In the genomic region with DNA sequence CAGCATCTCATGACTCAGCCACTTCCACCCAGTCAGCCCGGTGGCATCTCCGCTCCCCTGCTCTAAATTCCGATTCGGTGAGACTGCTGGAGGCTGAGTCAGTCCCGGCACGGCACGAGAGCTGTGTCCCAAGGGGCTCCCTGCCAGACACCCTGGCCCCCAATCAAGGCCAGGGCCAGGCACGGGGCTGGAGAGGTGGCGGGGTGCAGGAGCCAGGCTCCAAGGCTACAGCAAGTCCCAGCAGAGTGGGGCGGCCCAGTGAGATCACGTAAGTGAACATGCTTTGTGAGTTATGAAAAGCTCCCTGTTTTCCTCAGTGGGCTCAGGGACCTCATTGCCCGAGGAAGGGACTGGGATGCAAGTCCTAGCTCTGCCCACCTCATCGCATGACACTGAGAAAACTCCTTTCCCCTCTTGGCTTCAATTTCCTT, we compare ENCODE assay signal across 1 cellular context.
A peak's percentile ranks its signal among the peaks of the same experiment; 100 is the strongest.
TF ChIP-seq lines count a peak whose summit lies in the region.

No MANE protein-coding gene starts in this region.

TF ChIP-seq in HepG2, 621 proteins besides CTCF, POLR2A, EP300 and RAD21 (continues in another document):
- TF ChIP-seq AGO1 (IDR thresholded peaks at IDR 0.05; ENCODE audit: low read depth, low read length, poor library complexity, severe bottlenecking) (peak; percentile 87), ZNF331 (CRISPR knock-in tag; IDR thresholded peaks at IDR 0.05) (no peak), JUND (CRISPR knock-in tag; IDR thresholded peaks at IDR 0.05) (no peak), SRF (IDR thresholded peaks at IDR 0.05; ENCODE audit: low read depth, low read length) (no peak), ZEB1 (IDR thresholded peaks at IDR 0.05; ENCODE audit: insufficient replicate concordance, low read depth) (no peak), ZFAT (CRISPR knock-in tag; conservative IDR thresholded peaks at IDR 0.05) (no peak), SUZ12 (IDR thresholded peaks at IDR 0.05; ENCODE audit: low read depth, low read length) (no peak), TEAD3 (CRISPR knock-in tag; optimal IDR thresholded peaks at IDR 0.05; ENCODE audit: borderline replicate concordance) (peak; percentile 76), KDM5A (IDR thresholded peaks at IDR 0.05; ENCODE audit: borderline replicate concordance, low read length) (no peak), ZNF766 (CRISPR knock-in tag; IDR thresholded peaks at IDR 0.05; ENCODE audit: borderline replicate concordance) (no peak), ZNF350 (CRISPR knock-in tag; IDR thresholded peaks at IDR 0.05; ENCODE audit: borderline replicate concordance, low read depth) (0 out of 2 replicates have a peak, but pooled peaks have one; percentile 28), NFE2L2 (IDR thresholded peaks at IDR 0.05; ENCODE audit: low read length) (peak; percentile 59), MAFK (conservative IDR thresholded peaks at IDR 0.05 in 1 of 2, IDR thresholded peaks at IDR 0.05 in 1 of 2; ENCODE audit: low read length in 2 of 2) (peak; percentile 37 to 60; a peak in 2 of 4 replicates), ZNF263 (CRISPR knock-in tag; IDR thresholded peaks at IDR 0.05) (no peak; the same call in 1 of the 2 replicates), ZNF816 (CRISPR knock-in tag; IDR thresholded peaks at IDR 0.05; ENCODE audit: borderline replicate concordance) (no peak), ZNF468 (CRISPR knock-in tag; IDR thresholded peaks at IDR 0.05) (no peak), MTA1 (CRISPR knock-in tag; IDR thresholded peaks at IDR 0.05; ENCODE audit: borderline replicate concordance) (no peak), EZH2 (conservative IDR thresholded peaks at IDR 0.05; ENCODE audit: low read depth, low read length) (no peak), ZNF33B (CRISPR knock-in tag; IDR thresholded peaks at IDR 0.05) (no peak), ZNF530 (CRISPR knock-in tag; IDR thresholded peaks at IDR 0.05; ENCODE audit: low read depth) (no peak), ZFYVE20 (CRISPR knock-in tag; IDR thresholded peaks at IDR 0.05; ENCODE audit: borderline replicate concordance, low read depth) (no peak), ZFP36L1 (CRISPR knock-in tag; IDR thresholded peaks at IDR 0.05) (no peak), KDM2A (CRISPR knock-in tag; IDR thresholded peaks at IDR 0.05; ENCODE audit: borderline replicate concordance, low read depth) (peak; percentile 83), NR2F6 (IDR thresholded peaks at IDR 0.05) (no peak), NR2F6 (CRISPR knock-in tag; IDR thresholded peaks at IDR 0.05) (no peak), PRPF4 (IDR thresholded peaks at IDR 0.05; ENCODE audit: low read depth, low read length, poor library complexity, severe bottlenecking) (no peak), MTA3 (CRISPR knock-in tag; IDR thresholded peaks at IDR 0.05) (no peak), RFX1 (IDR thresholded peaks at IDR 0.05) (no peak), SRY (CRISPR knock-in tag; IDR thresholded peaks at IDR 0.05) (no peak), MTF2 (CRISPR knock-in tag; IDR thresholded peaks at IDR 0.05; ENCODE audit: borderline replicate concordance) (no peak), PAWR (CRISPR knock-in tag; IDR thresholded peaks at IDR 0.05; ENCODE audit: borderline replicate concordance) (no peak), THAP11 (CRISPR knock-in tag; IDR thresholded peaks at IDR 0.05) (no peak), EED (CRISPR knock-in tag; IDR thresholded peaks at IDR 0.05) (no peak), ZNF3 (CRISPR knock-in tag; IDR thresholded peaks at IDR 0.05) (no peak), GABPB1 (CRISPR knock-in tag; IDR thresholded peaks at IDR 0.05) (no peak; the same call in 1 of the 2 replicates), HHEX (CRISPR knock-in tag; IDR thresholded peaks at IDR 0.05) (no peak)
- TF ChIP-seq, protein P1, sequence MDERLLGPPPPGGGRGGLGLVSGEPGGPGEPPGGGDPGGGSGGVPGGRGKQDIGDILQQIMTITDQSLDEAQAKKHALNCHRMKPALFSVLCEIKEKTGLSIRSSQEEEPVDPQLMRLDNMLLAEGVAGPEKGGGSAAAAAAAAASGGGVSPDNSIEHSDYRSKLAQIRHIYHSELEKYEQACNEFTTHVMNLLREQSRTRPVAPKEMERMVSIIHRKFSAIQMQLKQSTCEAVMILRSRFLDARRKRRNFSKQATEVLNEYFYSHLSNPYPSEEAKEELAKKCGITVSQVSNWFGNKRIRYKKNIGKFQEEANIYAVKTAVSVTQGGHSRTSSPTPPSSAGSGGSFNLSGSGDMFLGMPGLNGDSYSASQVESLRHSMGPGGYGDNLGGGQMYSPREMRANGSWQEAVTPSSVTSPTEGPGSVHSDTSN (CRISPR knock-in tag; IDR thresholded peaks at IDR 0.05) = no peak
- TF ChIP-seq, protein P2, sequence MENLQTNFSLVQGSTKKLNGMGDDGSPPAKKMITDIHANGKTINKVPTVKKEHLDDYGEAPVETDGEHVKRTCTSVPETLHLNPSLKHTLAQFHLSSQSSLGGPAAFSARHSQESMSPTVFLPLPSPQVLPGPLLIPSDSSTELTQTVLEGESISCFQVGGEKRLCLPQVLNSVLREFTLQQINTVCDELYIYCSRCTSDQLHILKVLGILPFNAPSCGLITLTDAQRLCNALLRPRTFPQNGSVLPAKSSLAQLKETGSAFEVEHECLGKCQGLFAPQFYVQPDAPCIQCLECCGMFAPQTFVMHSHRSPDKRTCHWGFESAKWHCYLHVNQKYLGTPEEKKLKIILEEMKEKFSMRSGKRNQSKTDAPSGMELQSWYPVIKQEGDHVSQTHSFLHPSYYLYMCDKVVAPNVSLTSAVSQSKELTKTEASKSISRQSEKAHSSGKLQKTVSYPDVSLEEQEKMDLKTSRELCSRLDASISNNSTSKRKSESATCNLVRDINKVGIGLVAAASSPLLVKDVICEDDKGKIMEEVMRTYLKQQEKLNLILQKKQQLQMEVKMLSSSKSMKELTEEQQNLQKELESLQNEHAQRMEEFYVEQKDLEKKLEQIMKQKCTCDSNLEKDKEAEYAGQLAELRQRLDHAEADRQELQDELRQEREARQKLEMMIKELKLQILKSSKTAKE (CRISPR knock-in tag; IDR thresholded peaks at IDR 0.05; ENCODE audit: borderline replicate concordance) = no peak
- TF ChIP-seq, protein P3, sequence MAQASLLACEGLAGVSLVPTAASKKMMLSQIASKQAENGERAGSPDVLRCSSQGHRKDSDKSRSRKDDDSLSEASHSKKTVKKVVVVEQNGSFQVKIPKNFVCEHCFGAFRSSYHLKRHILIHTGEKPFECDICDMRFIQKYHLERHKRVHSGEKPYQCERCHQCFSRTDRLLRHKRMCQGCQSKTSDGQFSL (CRISPR knock-in tag; IDR thresholded peaks at IDR 0.05) = no peak
- TF ChIP-seq, protein P4, sequence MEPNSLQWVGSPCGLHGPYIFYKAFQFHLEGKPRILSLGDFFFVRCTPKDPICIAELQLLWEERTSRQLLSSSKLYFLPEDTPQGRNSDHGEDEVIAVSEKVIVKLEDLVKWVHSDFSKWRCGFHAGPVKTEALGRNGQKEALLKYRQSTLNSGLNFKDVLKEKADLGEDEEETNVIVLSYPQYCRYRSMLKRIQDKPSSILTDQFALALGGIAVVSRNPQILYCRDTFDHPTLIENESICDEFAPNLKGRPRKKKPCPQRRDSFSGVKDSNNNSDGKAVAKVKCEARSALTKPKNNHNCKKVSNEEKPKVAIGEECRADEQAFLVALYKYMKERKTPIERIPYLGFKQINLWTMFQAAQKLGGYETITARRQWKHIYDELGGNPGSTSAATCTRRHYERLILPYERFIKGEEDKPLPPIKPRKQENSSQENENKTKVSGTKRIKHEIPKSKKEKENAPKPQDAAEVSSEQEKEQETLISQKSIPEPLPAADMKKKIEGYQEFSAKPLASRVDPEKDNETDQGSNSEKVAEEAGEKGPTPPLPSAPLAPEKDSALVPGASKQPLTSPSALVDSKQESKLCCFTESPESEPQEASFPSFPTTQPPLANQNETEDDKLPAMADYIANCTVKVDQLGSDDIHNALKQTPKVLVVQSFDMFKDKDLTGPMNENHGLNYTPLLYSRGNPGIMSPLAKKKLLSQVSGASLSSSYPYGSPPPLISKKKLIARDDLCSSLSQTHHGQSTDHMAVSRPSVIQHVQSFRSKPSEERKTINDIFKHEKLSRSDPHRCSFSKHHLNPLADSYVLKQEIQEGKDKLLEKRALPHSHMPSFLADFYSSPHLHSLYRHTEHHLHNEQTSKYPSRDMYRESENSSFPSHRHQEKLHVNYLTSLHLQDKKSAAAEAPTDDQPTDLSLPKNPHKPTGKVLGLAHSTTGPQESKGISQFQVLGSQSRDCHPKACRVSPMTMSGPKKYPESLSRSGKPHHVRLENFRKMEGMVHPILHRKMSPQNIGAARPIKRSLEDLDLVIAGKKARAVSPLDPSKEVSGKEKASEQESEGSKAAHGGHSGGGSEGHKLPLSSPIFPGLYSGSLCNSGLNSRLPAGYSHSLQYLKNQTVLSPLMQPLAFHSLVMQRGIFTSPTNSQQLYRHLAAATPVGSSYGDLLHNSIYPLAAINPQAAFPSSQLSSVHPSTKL (CRISPR knock-in tag; IDR thresholded peaks at IDR 0.05) = peak; percentile 60
- TF ChIP-seq, protein P5, sequence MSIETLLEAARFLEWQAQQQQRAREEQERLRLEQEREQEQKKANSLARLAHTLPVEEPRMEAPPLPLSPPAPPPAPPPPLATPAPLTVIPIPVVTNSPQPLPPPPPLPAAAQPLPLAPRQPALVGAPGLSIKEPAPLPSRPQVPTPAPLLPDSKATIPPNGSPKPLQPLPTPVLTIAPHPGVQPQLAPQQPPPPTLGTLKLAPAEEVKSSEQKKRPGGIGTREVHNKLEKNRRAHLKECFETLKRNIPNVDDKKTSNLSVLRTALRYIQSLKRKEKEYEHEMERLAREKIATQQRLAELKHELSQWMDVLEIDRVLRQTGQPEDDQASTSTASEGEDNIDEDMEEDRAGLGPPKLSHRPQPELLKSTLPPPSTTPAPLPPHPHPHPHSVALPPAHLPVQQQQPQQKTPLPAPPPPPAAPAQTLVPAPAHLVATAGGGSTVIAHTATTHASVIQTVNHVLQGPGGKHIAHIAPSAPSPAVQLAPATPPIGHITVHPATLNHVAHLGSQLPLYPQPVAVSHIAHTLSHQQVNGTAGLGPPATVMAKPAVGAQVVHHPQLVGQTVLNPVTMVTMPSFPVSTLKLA (IDR thresholded peaks at IDR 0.05) = no peak
- TF ChIP-seq, protein P6, sequence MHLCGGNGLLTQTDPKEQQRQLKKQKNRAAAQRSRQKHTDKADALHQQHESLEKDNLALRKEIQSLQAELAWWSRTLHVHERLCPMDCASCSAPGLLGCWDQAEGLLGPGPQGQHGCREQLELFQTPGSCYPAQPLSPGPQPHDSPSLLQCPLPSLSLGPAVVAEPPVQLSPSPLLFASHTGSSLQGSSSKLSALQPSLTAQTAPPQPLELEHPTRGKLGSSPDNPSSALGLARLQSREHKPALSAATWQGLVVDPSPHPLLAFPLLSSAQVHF (CRISPR knock-in tag; IDR thresholded peaks at IDR 0.05) = no peak
- TF ChIP-seq, protein P7, sequence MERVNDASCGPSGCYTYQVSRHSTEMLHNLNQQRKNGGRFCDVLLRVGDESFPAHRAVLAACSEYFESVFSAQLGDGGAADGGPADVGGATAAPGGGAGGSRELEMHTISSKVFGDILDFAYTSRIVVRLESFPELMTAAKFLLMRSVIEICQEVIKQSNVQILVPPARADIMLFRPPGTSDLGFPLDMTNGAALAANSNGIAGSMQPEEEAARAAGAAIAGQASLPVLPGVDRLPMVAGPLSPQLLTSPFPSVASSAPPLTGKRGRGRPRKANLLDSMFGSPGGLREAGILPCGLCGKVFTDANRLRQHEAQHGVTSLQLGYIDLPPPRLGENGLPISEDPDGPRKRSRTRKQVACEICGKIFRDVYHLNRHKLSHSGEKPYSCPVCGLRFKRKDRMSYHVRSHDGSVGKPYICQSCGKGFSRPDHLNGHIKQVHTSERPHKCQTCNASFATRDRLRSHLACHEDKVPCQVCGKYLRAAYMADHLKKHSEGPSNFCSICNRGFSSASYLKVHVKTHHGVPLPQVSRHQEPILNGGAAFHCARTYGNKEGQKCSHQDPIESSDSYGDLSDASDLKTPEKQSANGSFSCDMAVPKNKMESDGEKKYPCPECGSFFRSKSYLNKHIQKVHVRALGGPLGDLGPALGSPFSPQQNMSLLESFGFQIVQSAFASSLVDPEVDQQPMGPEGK (CRISPR knock-in tag; IDR thresholded peaks at IDR 0.05) = no peak
- TF ChIP-seq, protein P8, sequence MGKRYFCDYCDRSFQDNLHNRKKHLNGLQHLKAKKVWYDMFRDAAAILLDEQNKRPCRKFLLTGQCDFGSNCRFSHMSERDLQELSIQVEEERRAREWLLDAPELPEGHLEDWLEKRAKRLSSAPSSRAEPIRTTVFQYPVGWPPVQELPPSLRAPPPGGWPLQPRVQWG (CRISPR knock-in tag; IDR thresholded peaks at IDR 0.05; ENCODE audit: borderline replicate concordance, low read depth) = no peak
- TF ChIP-seq, protein P9, sequence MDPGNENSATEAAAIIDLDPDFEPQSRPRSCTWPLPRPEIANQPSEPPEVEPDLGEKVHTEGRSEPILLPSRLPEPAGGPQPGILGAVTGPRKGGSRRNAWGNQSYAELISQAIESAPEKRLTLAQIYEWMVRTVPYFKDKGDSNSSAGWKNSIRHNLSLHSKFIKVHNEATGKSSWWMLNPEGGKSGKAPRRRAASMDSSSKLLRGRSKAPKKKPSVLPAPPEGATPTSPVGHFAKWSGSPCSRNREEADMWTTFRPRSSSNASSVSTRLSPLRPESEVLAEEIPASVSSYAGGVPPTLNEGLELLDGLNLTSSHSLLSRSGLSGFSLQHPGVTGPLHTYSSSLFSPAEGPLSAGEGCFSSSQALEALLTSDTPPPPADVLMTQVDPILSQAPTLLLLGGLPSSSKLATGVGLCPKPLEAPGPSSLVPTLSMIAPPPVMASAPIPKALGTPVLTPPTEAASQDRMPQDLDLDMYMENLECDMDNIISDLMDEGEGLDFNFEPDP (CRISPR knock-in tag; conservative IDR thresholded peaks at IDR 0.05) = no peak
- TF ChIP-seq, protein P10, sequence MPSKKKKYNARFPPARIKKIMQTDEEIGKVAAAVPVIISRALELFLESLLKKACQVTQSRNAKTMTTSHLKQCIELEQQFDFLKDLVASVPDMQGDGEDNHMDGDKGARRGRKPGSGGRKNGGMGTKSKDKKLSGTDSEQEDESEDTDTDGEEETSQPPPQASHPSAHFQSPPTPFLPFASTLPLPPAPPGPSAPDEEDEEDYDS (CRISPR knock-in tag; IDR thresholded peaks at IDR 0.05) = no peak
- TF ChIP-seq, protein P11, sequence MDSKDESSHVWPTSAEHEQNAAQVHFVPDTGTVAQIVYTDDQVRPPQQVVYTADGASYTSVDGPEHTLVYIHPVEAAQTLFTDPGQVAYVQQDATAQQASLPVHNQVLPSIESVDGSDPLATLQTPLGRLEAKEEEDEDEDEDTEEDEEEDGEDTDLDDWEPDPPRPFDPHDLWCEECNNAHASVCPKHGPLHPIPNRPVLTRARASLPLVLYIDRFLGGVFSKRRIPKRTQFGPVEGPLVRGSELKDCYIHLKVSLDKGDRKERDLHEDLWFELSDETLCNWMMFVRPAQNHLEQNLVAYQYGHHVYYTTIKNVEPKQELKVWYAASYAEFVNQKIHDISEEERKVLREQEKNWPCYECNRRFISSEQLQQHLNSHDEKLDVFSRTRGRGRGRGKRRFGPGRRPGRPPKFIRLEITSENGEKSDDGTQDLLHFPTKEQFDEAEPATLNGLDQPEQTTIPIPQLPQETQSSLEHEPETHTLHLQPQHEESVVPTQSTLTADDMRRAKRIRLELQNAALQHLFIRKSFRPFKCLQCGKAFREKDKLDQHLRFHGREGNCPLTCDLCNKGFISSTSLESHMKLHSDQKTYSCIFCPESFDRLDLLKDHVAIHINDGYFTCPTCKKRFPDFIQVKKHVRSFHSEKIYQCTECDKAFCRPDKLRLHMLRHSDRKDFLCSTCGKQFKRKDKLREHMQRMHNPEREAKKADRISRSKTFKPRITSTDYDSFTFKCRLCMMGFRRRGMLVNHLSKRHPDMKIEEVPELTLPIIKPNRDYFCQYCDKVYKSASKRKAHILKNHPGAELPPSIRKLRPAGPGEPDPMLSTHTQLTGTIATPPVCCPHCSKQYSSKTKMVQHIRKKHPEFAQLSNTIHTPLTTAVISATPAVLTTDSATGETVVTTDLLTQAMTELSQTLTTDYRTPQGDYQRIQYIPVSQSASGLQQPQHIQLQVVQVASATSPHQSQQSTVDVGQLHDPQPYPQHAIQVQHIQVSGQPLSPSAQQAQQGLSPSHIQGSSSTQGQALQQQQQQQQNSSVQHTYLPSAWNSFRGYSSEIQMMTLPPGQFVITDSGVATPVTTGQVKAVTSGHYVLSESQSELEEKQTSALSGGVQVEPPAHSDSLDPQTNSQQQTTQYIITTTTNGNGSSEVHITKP (CRISPR knock-in tag; IDR thresholded peaks at IDR 0.05; ENCODE audit: low read depth) = peak; percentile 75
